In the genomic region with DNA sequence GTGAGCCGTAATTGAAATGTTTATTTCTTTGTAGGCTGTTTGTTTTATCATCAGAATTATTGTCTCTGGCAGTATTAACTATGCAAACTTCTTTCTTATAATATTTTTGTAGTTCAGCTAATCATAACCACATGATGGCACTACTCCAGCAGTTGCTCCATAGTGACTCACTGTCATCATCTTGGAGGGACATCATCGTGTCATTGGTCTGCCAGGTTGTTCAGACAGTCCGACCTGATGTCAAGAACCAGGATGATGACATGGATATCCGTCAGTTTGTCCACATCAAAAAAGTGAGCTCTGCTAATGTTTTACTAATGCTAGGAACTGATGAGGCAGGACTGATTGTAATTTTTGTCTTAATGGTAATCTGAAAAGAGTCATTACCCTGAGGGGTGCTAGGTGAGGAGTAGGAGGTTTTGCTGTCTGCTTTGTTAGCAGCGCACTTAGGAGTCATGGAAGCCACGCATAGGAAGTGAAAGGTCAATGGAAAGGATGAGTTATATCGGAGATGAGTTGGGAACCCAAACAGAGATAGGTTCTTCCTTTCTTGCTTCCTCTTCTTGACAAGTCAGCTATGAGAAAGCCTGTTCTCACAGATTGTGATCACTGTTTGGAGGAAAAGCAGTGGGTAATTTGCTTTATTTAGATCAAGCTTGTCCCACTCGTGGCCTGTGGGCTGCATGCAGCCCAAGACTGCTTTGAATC, we compare ENCODE assay signal across 9 cellular contexts. TPM values are rescaled to one million over a fixed set of nuclear protein-coding genes. Genes with fewer than 3 reads are reported as not detected.
DNase-seq lines count a peak whose midpoint lies in the region; ATAC-seq lines count a peak whose summit lies in the region.
"Had no signal": no experiment of that assay in that cellular context is flagged by ENCODE, and none has a peak within 500 bp of the region (broad histone marks: within the 10 kb centered on the region; RNA-seq: fewer than 3 reads in every experiment).

No MANE protein-coding gene starts in this region.

- H3K9me3 ChIP-seq in mesodermal cell (ENCODE audit: control insufficient read depth, low read length): no peaks in the 10 kb centered on the region
- H3K9me3 ChIP-seq: upper lobe of left lung had no signal

- DNase-seq in HCEC 1CT (peak; percentile 15), MV-4-11 (lab: John Stamatoyannopoulos, UW) (peak; percentile 90), SIG-M5 (lab: John Stamatoyannopoulos, UW) (no peak), NOMO-1 (lab: John Stamatoyannopoulos, UW; ENCODE audit: unreplicated experiment in 2 of 2) (no peak), activated gamma-delta T cell treated with Interleukin-2 at 50 U/mL for 16 hours (no peak)
- DNase-seq in activated effector memory CD4-positive, alpha-beta T cell treated with Interleukin-2 at 50 U/mL for 16 hours: no peak
- DNase-seq: upper lobe of left lung had no signal

- H3K4me3 ChIP-seq in mesodermal cell (ENCODE audit: extremely low read depth, insufficient read depth, low read length, poor library complexity, severe bottlenecking): no peak overlapping the region
- H3K4me3 ChIP-seq: upper lobe of left lung had no signal

- H3K27ac ChIP-seq in mesodermal cell (ENCODE audit: low read depth, low read length, severe bottlenecking): peak overlapping the region; percentile 29
- H3K27ac ChIP-seq: upper lobe of left lung had no signal

- 87 to 92% methylated on average over 4 to 7 of the region's 8 CpGs for WGBS in mesodermal cell (ENCODE audit: insufficient coverage in 2 of 2), 2 experiments

- H3K36me3 ChIP-seq in mesodermal cell (ENCODE audit: control insufficient read depth, insufficient read depth, low read length): peaks cover 55% of the 10 kb centered on the region

- peak; percentile 45 for ATAC-seq in GM18508 (IDR thresholded peaks at IDR 0.05; ENCODE audit: insufficient read depth, unreplicated experiment)

- peaks cover 10% of the 10 kb centered on the region for H3K4me1 ChIP-seq in mesodermal cell (ENCODE audit: control insufficient read depth, insufficient read depth, low read length, poor library complexity, severe bottlenecking)
- H3K4me1 ChIP-seq: upper lobe of left lung had no signal

RNA-seq across cellular contexts. Expression of a gene that starts 49.2 kb away (rescaled TPM):
- polyA plus RNA-seq in mesodermal cell (2013, experiment 1 of 2): 26.5 TPM
- 24.8 TPM for polyA plus RNA-seq in mesodermal cell (2013, experiment 2 of 2)

Comparison
In these comparisons a context has a peak if more than half of its experiments do, and no peak if none do; other contexts are left out.
1. DNase-seq: peak in HCEC 1CT (single experiment) and MV-4-11 (single experiment); none in SIG-M5 (single experiment), NOMO-1 (0 of 2), activated effector memory CD4-positive, alpha-beta T cell treated with Interleukin-2 at 50 U/mL for 16 hours (single experiment) and activated gamma-delta T cell treated with Interleukin-2 at 50 U/mL for 16 hours (single experiment).